23 cellular contexts compared by ENCODE assay signal in genomic region chr16:85974428-85975375, GRCh38.
DNase-seq lines count a peak whose midpoint lies in the region; ATAC-seq, FAIRE-seq and TF ChIP-seq lines count a peak whose summit lies in the region.
"Had no signal": no experiment of that assay in that cellular context is flagged by ENCODE, and none has a peak within 500 bp of the region (broad histone marks: within the 10 kb centered on the region; RNA-seq: fewer than 3 reads in every experiment).

No MANE protein-coding gene starts in this region.

- no peaks in the 10 kb centered on the region for H3K36me3 Mint-ChIP-seq in activated T-helper 17 cell treated with anti-CD3 and anti-CD28 coated beads, Interleukin-2, amount 50 U/mL, for 72 hours (ENCODE audit: low read depth)
- H3K36me3 Mint-ChIP-seq in nephron progenitor cell (ENCODE audit: low read depth), result peaks cover 4% of the 10 kb centered on the region
- H3K36me3 Mint-ChIP-seq: naive B cell had no signal

- CTCF ChIA-PET in A549 (lab: Yijun Ruan, JAX), result interaction anchor here (0.6 to 0.9 kb wide), 3 partner anchors 16 to 153 kb away, joined by 3 to 6 read pairs (median 5); no protein-coding TSS in a partner anchor

- H2BK5ac ChIP-seq in trophoblast cell (ENCODE audit: low read depth, low read length, poor library complexity), result no peak overlapping the region

- H3K4me1 Mint-ChIP-seq in activated T-helper 17 cell treated with anti-CD3 and anti-CD28 coated beads, Interleukin-2, amount 50 U/mL, for 72 hours, result no peaks in the 10 kb centered on the region
- H3K4me1 Mint-ChIP-seq in nephron progenitor cell, result peaks cover 31% of the 10 kb centered on the region
- H3K4me1 Mint-ChIP-seq: activated CD4-positive, alpha-beta T cell treated with anti-CD3 and anti-CD28 coated beads, Interleukin-2, amount 10 ng/mL, durations not matched to agents 7 days and 5 days had no signal

- H3K79me2 ChIP-seq in trophoblast cell (ENCODE audit: control insufficient read depth, insufficient read depth, low read length, poor library complexity), result peaks cover 4% of the 10 kb centered on the region

- no peak overlapping the region for H3K14ac ChIP-seq in trophoblast cell (ENCODE audit: low read length)

- H4K12ac ChIP-seq in trophoblast cell (ENCODE audit: low read depth, low read length), result no peak overlapping the region

- H3K9me3 ChIP-seq in A549, result no peaks in the 10 kb centered on the region
- no peaks in the 10 kb centered on the region for H3K9me3 ChIP-seq in kidney (ENCODE audit: control insufficient read depth in 1 of 2, low read length in 2 of 2)
- H3K9me3 ChIP-seq in trophoblast cell (ENCODE audit: insufficient read depth, low read depth, low read length), result peaks cover 3% of the 10 kb centered on the region
- H3K9me3 ChIP-seq in breast epithelium, result no peaks in the 10 kb centered on the region
- H3K9me3 ChIP-seq: ovary, sigmoid colon had no signal

- no peak overlapping the region for H2AK5ac ChIP-seq in trophoblast cell (ENCODE audit: low read length)

- H3K4me2 ChIP-seq in A549, result peak overlapping the region; percentile 48
- no peak overlapping the region for H3K4me2 ChIP-seq in trophoblast cell (ENCODE audit: low read length)

- H3K9me3 Mint-ChIP-seq in activated T-helper 17 cell treated with anti-CD3 and anti-CD28 coated beads, Interleukin-2, amount 50 U/mL, for 72 hours, result no peaks in the 10 kb centered on the region
- H3K9me3 Mint-ChIP-seq in nephron progenitor cell, result peaks cover 18% of the 10 kb centered on the region
- H3K9me3 Mint-ChIP-seq: naive B cell had no signal

- no peak overlapping the region for H2AFZ ChIP-seq in trophoblast cell (ENCODE audit: insufficient read depth, low read length, poor library complexity)

- H3K27me3 Mint-ChIP-seq in activated T-helper 17 cell treated with anti-CD3 and anti-CD28 coated beads, Interleukin-2, amount 50 U/mL, for 72 hours, result peaks cover 7% of the 10 kb centered on the region
- H3K27me3 Mint-ChIP-seq in nephron progenitor cell (ENCODE audit: low read depth, poor library complexity), result peaks cover 40% of the 10 kb centered on the region
- H3K27me3 Mint-ChIP-seq: activated CD4-positive, alpha-beta T cell treated with anti-CD3 and anti-CD28 coated beads, Interleukin-2, amount 10 ng/mL, durations not matched to agents 7 days and 5 days; naive B cell had no signal

- H3K27ac ChIP-seq in A549, result peak overlapping the region; percentile 21 to 46; a peak in 3 of 6 replicates
- peak overlapping the region; percentile 51 for H3K27ac ChIP-seq in VCaP
- peak overlapping the region; percentile 3 to 63 for H3K27ac ChIP-seq in kidney (ENCODE audit: low read depth in 2 of 2, low read length in 2 of 2)
- H3K27ac ChIP-seq in trophoblast cell (ENCODE audit: low read depth, low read length), result no peak overlapping the region
- no peak overlapping the region for H3K27ac ChIP-seq in breast epithelium
- H3K27ac ChIP-seq: ovary, sigmoid colon had no signal

- no peak overlapping the region for H3K18ac ChIP-seq in trophoblast cell (ENCODE audit: low read length)

- peak overlapping the region; percentile 6 for H2BK12ac ChIP-seq in trophoblast cell (ENCODE audit: low read length)

- H2BK120ac ChIP-seq in trophoblast cell (ENCODE audit: insufficient read depth, low read length, poor library complexity), result no peak overlapping the region

- H3K9ac ChIP-seq in kidney (ENCODE audit: low read length in 2 of 2) (peak overlapping the region in 1 of 2 donors; percentile 13), trophoblast cell (ENCODE audit: low read length) (no peak overlapping the region)

- H3K36me3 ChIP-seq in kidney (ENCODE audit: control insufficient read depth in 1 of 2, insufficient read depth in 2 of 2, low read length in 2 of 2) (no peaks in the 10 kb centered on the region), trophoblast cell (ENCODE audit: control insufficient read depth in 1 of 2, insufficient read depth in 2 of 2, low read length in 2 of 2) (no peaks in the 10 kb centered on the region), breast epithelium (no peaks in the 10 kb centered on the region)
- H3K36me3 ChIP-seq: ovary, sigmoid colon had no signal

- no peak for DNase-seq in A549 (ENCODE audit: low read depth in 1 of 2, low spot score in 1 of 2)
- no peak for DNase-seq in kidney
- DNase-seq in trophoblast cell, result no peak
- DNase-seq in nephron progenitor cell, result no peak
- no peak for DNase-seq in breast epithelium (ENCODE audit: low spot score in 2 of 2)
- DNase-seq in D721Med (ENCODE audit: insufficient read length, low spot score), result no peak
- DNase-seq: ACHN; activated CD4-positive, alpha-beta T cell treated with anti-CD3 and anti-CD28 coated beads, Interleukin-2, amount 10 ng/mL, durations not matched to agents 7 days and 5 days; activated naive CD4-positive, alpha-beta T cell treated with anti-CD3 and anti-CD28 coated beads, Interleukin-2, amount 50 U/mL, for 16 hours; anterior cingulate cortex; DMS79 treated with DMSO at 0.1 percent for 48 hours; H7; naive B cell; NCI-H1694 treated with DMSO at 0.1 percent for 48 hours; NCI-H2227 treated with DMSO at 0.1 percent for 48 hours; NCI-H69; ovary; sigmoid colon had no signal

- no peak overlapping the region for H3K27ac Mint-ChIP-seq in activated T-helper 17 cell treated with anti-CD3 and anti-CD28 coated beads, Interleukin-2, amount 50 U/mL, for 72 hours
- no peak overlapping the region for H3K27ac Mint-ChIP-seq in nephron progenitor cell
- H3K27ac Mint-ChIP-seq: activated CD4-positive, alpha-beta T cell treated with anti-CD3 and anti-CD28 coated beads, Interleukin-2, amount 10 ng/mL, durations not matched to agents 7 days and 5 days; activated T-helper 1 cell treated with anti-CD3 and anti-CD28 coated beads, Interleukin-12 subunit alpha, Interleukin-12 subunit beta, Interleukin-2, Interleukin-4 antibody, amounts not matched to agents 30 ng/mL and 10 ng/mL and 1 ng/mL, durations not matched to agents 14 hours and 24 hours and 36 hours had no signal

- H3K27me3 ChIP-seq in trophoblast cell (ENCODE audit: insufficient read depth, low read length) (no peaks in the 10 kb centered on the region), breast epithelium (peaks cover 0 to 24% of the 10 kb centered on the region in 2 donors)
- H3K27me3 ChIP-seq: ovary had no signal

- no peak for TF ChIP-seq POLR2A in A549 (IDR thresholded peaks at IDR 0.05; ENCODE audit: low read length)
- no peak for TF ChIP-seq POLR2A in breast epithelium (IDR thresholded peaks at IDR 0.05)

- TF ChIP-seq RAD21 in A549 (conservative IDR thresholded peaks at IDR 0.05 in 1 of 2, IDR thresholded peaks at IDR 0.05 in 1 of 2), result no peak

- H3K4me3 Mint-ChIP-seq in activated T-helper 17 cell treated with anti-CD3 and anti-CD28 coated beads, Interleukin-2, amount 50 U/mL, for 72 hours, result no peak overlapping the region
- no peak overlapping the region for H3K4me3 Mint-ChIP-seq in nephron progenitor cell
- H3K4me3 Mint-ChIP-seq: activated CD4-positive, alpha-beta T cell treated with anti-CD3 and anti-CD28 coated beads, Interleukin-2, amount 10 ng/mL, durations not matched to agents 7 days and 5 days; activated T-helper 1 cell treated with anti-CD3 and anti-CD28 coated beads, Interleukin-12 subunit alpha, Interleukin-12 subunit beta, Interleukin-2, Interleukin-4 antibody, amounts not matched to agents 30 ng/mL and 10 ng/mL and 1 ng/mL, durations not matched to agents 14 hours and 24 hours and 36 hours had no signal

- TF ChIP-seq EP300 in A549 (IDR thresholded peaks at IDR 0.05), result no peak

- H3K4me1 ChIP-seq in A549 (peaks cover 11% of the 10 kb centered on the region; the same call in 1 of the 3 replicates), kidney (ENCODE audit: control insufficient read depth in 1 of 2, insufficient read depth in 1 of 2, low read depth in 1 of 2, low read length in 2 of 2) (peaks cover 7 to 16% of the 10 kb centered on the region in 2 donors), trophoblast cell (ENCODE audit: control insufficient read depth in 1 of 2, insufficient read depth in 2 of 2, low read length in 2 of 2) (peaks cover 14 to 20% of the 10 kb centered on the region in 2 experiments), breast epithelium (no peaks in the 10 kb centered on the region)
- H3K4me1 ChIP-seq: sigmoid colon had no signal

- POLR2A ChIA-PET in A549 (lab: Yijun Ruan, JAX), result no interaction called here

- TF ChIP-seq CTCF in A549 (IDR thresholded peaks at IDR 0.05), result no peak
- no peak for TF ChIP-seq CTCF in VCaP (conservative IDR thresholded peaks at IDR 0.05)
- no peak for TF ChIP-seq CTCF in kidney (IDR thresholded peaks at IDR 0.05; ENCODE audit: borderline replicate concordance, extremely low read depth, insufficient read depth)
- TF ChIP-seq CTCF in nephron progenitor cell (IDR thresholded peaks at IDR 0.05), result no peak
- no peak for TF ChIP-seq CTCF in breast epithelium (IDR thresholded peaks at IDR 0.05)
- TF ChIP-seq CTCF in D721Med (IDR thresholded peaks at IDR 0.05; ENCODE audit: insufficient read depth, missing control alignments), result no peak

- no peak for FAIRE-seq in A549 (lab: Jason Lieb, UNC)
- FAIRE-seq in kidney (lab: Jason Lieb, UNC), result no peak
- FAIRE-seq in D721Med (lab: Jason Lieb, UNC), result no peak
- FAIRE-seq: HTR-8/SVneo, urothelium cell line had no signal

- no peak overlapping the region for H4K8ac ChIP-seq in trophoblast cell (ENCODE audit: low read depth, low read length)

- WGBS in A549 (ENCODE audit: missing lambda C conversion rate), result 47% methylated on average over 13 of the region's 13 CpGs
- WGBS in trophoblast cell (ENCODE audit: extremely low coverage, insufficient coverage, insufficient read length), result no CpG with 5 or more reads among the region's 13 CpGs

- intact Hi-C loops in kidney (cut with DNase I), result no loop called here
- intact Hi-C loops in breast epithelium (cut with DNase I; ENCODE audit: low total_unique reads), result no loop called here

- H3K4me3 ChIP-seq in A549 (no peak overlapping the region), kidney (ENCODE audit: low read length in 2 of 2) (peak overlapping the region; percentile 13 to 15), trophoblast cell (ENCODE audit: low read depth, low read length) (no peak overlapping the region), breast epithelium (no peak overlapping the region)
- H3K4me3 ChIP-seq: ovary, sigmoid colon had no signal

- H4K91ac ChIP-seq in trophoblast cell (ENCODE audit: low read depth, low read length), result peak overlapping the region; percentile 54

- H3K79me1 ChIP-seq in trophoblast cell (ENCODE audit: low read length), result peaks cover 15% of the 10 kb centered on the region

- no peak overlapping the region for H3K23ac ChIP-seq in trophoblast cell (ENCODE audit: low read length)

- no peak overlapping the region for H3K4ac ChIP-seq in trophoblast cell (ENCODE audit: low read depth, low read length)

- peak in 1 of 2 experiments; percentile 27; a peak in 2 of 6 replicates for ATAC-seq in A549
- ATAC-seq in activated T-helper 17 cell treated with anti-CD3 and anti-CD28 coated beads, Interleukin-2, amount 50 U/mL, for 72 hours (replicated peaks), result no peak

TF ChIP-seq in A549, 52 proteins besides CTCF, POLR2A, EP300 and RAD21 (continues in another document):
- no peak for TF ChIP-seq HOXA7 (CRISPR knock-in tag; IDR thresholded peaks at IDR 0.05)
- no peak for TF ChIP-seq HDAC2 (IDR thresholded peaks at IDR 0.05)

Comparison
In these comparisons a context has a peak if more than half of its experiments do, and no peak if none do; other contexts are left out.
1. H3K27ac ChIP-seq: peak in A549 (2 of 2), VCaP (single experiment) and kidney (2 of 2); none in trophoblast cell (single experiment) and breast epithelium (0 of 2).
2. H3K4me3 ChIP-seq: peak in kidney (2 of 2); none in A549 (single experiment), trophoblast cell (single experiment) and breast epithelium (0 of 3).